ENCODE assay signal across 27 cellular contexts in genomic region chr6:127255286-127255685, GRCh38. TPM values are rescaled to one million over a fixed set of nuclear protein-coding genes. Genes with fewer than 3 reads are reported as not detected.
A peak's percentile ranks its signal among the peaks of the same experiment; 100 is the strongest.
DNase-seq lines count a peak whose midpoint lies in the region; ATAC-seq, FAIRE-seq and TF ChIP-seq lines count a peak whose summit lies in the region.
"Had no signal": no experiment of that assay in that cellular context is flagged by ENCODE, and none has a peak within 500 bp of the region (broad histone marks: within the 10 kb centered on the region; RNA-seq: fewer than 3 reads in every experiment).

No MANE protein-coding gene starts in this region.

- peak overlapping the region in 2 of 3 experiments; percentile 12 to 32; a peak in 3 of 6 replicates for H3K4me3 ChIP-seq in HepG2 (replicated peaks in 1 of 3; ENCODE audit: insufficient read depth in 1 of 3, low read depth in 2 of 3, low read length in 3 of 3)
- H3K4me3 ChIP-seq in right lobe of liver, result no peak overlapping the region
- H3K4me3 ChIP-seq in kidney (ENCODE audit: low read length in 2 of 2), result no peak overlapping the region
- H3K4me3 ChIP-seq: A549; BLaER1 treated with 17β-estradiol and CSF1 and Interleukin-3, amounts not matched to agents 10 nM and 100 nM; GM12878 had no signal

- POLR2A ChIA-PET in activated CD4-positive, alpha-beta T cell treated with anti-CD3 and anti-CD28 coated beads for 36 hours (lab: Charles Lee), result no interaction called here
- POLR2A ChIA-PET in HepG2 (lab: Yijun Ruan, JAX), result interaction anchor here (2.8 kb wide), 1 partner anchor 11 kb away, joined by 24 read pairs; the partner anchor contains the start of gene RNF146
- POLR2A ChIA-PET in CD4-positive, alpha-beta T cell (lab: Charles Lee), result no interaction called here

- H3K27me3 ChIP-seq in HepG2 (ENCODE audit: control insufficient read depth in 1 of 2, insufficient read depth in 2 of 2, low read length in 2 of 2) (no peaks in the 10 kb centered on the region), right lobe of liver (no peaks in the 10 kb centered on the region)
- H3K27me3 ChIP-seq in CD4-positive, alpha-beta T cell (ENCODE audit: control insufficient read depth, insufficient read depth, low read length), result no peaks in the 10 kb centered on the region
- H3K27me3 ChIP-seq: BLaER1 treated with 17β-estradiol and CSF1 and Interleukin-3, amounts not matched to agents 10 nM and 100 nM had no signal

- peak overlapping the region; percentile 62 for H3K4me2 ChIP-seq in HepG2 (ENCODE audit: low read depth, low read length)
- H3K4me2 ChIP-seq: A549; BLaER1 treated with 17β-estradiol and CSF1 and Interleukin-3, amounts not matched to agents 10 nM and 100 nM had no signal

- H3K27me3 Mint-ChIP-seq in activated CD4-positive, alpha-beta T cell treated with anti-CD3 and anti-CD28 coated beads, Interleukin-2, amount 10 ng/mL, durations not matched to agents 24 days and 14 days, result peaks cover 12% of the 10 kb centered on the region
- H3K27me3 Mint-ChIP-seq in activated CD4-positive, alpha-beta T cell treated with anti-CD3 and anti-CD28 coated beads for 36 hours, result peaks cover 6% of the 10 kb centered on the region
- H3K27me3 Mint-ChIP-seq in stimulated activated naive B cell treated with anti-CD40 and anti-IgM and Interleukin-4, amounts not matched to agents 10 μg/mL and 1 μg/mL and 100 μg/mL, for 72 hours, result peaks cover 11 to 12% of the 10 kb centered on the region in 2 donors
- H3K27me3 Mint-ChIP-seq in CD4-positive, alpha-beta T cell, result peaks cover 26% of the 10 kb centered on the region

- peak overlapping the region; percentile 67 for H2AFZ ChIP-seq in HepG2 (ENCODE audit: low read length)

- H3K9me3 Mint-ChIP-seq in activated CD4-positive, alpha-beta T cell treated with anti-CD3 and anti-CD28 coated beads, Interleukin-2, amount 10 ng/mL, durations not matched to agents 24 days and 14 days, result no peaks in the 10 kb centered on the region
- no peaks in the 10 kb centered on the region for H3K9me3 Mint-ChIP-seq in activated CD4-positive, alpha-beta T cell treated with anti-CD3 and anti-CD28 coated beads for 36 hours (ENCODE audit: low read depth)
- H3K9me3 Mint-ChIP-seq in stimulated activated naive B cell treated with anti-CD40 and anti-IgM and Interleukin-4, amounts not matched to agents 10 μg/mL and 1 μg/mL and 100 μg/mL, for 72 hours, result no peaks in the 10 kb centered on the region
- H3K9me3 Mint-ChIP-seq in CD4-positive, alpha-beta T cell, result no peaks in the 10 kb centered on the region
- H3K9me3 Mint-ChIP-seq: CD8-positive, alpha-beta memory T cell had no signal

- H3K27ac ChIP-seq in HepG2 (ENCODE audit: extremely low read length, insufficient read depth, low read length) (no peak overlapping the region), right lobe of liver (no peak overlapping the region), kidney (ENCODE audit: low read depth in 2 of 2, low read length in 2 of 2) (no peak overlapping the region)
- no peak overlapping the region for H3K27ac ChIP-seq in CD4-positive, alpha-beta T cell (ENCODE audit: low read depth, low read length)
- H3K27ac ChIP-seq: 22Rv1; A549; BLaER1 treated with 17β-estradiol and CSF1 and Interleukin-3, amounts not matched to agents 10 nM and 100 nM; C4-2B had no signal

- CTCF ChIA-PET in activated CD4-positive, alpha-beta T cell treated with anti-CD3 and anti-CD28 coated beads for 36 hours (lab: Charles Lee), result no interaction called here
- CTCF ChIA-PET in HepG2 (lab: Yijun Ruan, JAX; ENCODE audit: low intra/inter-chr PET ratio, low total read pairs), result no interaction called here
- CTCF ChIA-PET in CD4-positive, alpha-beta T cell (lab: Charles Lee), result interaction anchor here (0.8 kb wide), 1 partner anchor 11 kb away, joined by 3 read pairs; the partner anchor contains the start of gene RNF146

- H3K79me2 ChIP-seq in HepG2 (ENCODE audit: insufficient read depth, low read length), result no peaks in the 10 kb centered on the region

- H3K36me3 ChIP-seq in HepG2 (replicated peaks in 1 of 2; ENCODE audit: control insufficient read depth in 1 of 2, insufficient read depth in 2 of 2, low read length in 2 of 2) (no peaks in the 10 kb centered on the region), right lobe of liver (no peaks in the 10 kb centered on the region), kidney (ENCODE audit: control insufficient read depth in 1 of 2, insufficient read depth in 2 of 2, low read length in 2 of 2) (no peaks in the 10 kb centered on the region)
- H3K36me3 ChIP-seq: BLaER1 treated with 17β-estradiol and CSF1 and Interleukin-3, amounts not matched to agents 10 nM and 100 nM had no signal

- no peak for TF ChIP-seq RAD21 in HepG2 (CRISPR knock-in tag; IDR thresholded peaks at IDR 0.05)

- peak; percentile 35 for DNase-seq in activated CD4-positive, alpha-beta T cell treated with anti-CD3 and anti-CD28 coated beads, Interleukin-2, amount 10 ng/mL, durations not matched to agents 24 days and 14 days
- DNase-seq in activated CD4-positive, alpha-beta T cell treated with anti-CD3 and anti-CD28 coated beads for 36 hours, result no peak
- no peak for DNase-seq in HepG2 (ENCODE audit: low spot score)
- DNase-seq in right lobe of liver, result no peak
- DNase-seq in kidney, result peak; percentile 41
- DNase-seq in stimulated activated naive B cell treated with anti-CD40 and anti-IgM and Interleukin-4, amounts not matched to agents 10 μg/mL and 1 μg/mL and 100 μg/mL, for 72 hours, result no peak
- DNase-seq in hippocampal formation (lab: John Stamatoyannopoulos, UW), result no peak
- no peak for DNase-seq in CD4-positive, alpha-beta T cell
- DNase-seq: AML-193; CD4-positive, alpha-beta memory T cell; CD8-positive, alpha-beta memory T cell; COR-L47; DMS 273 treated with DMSO at 0.1 percent for 48 hours; DMS153; DMS79; DND-41; EL; GDM1 had no signal

- H3K36me3 Mint-ChIP-seq in activated CD4-positive, alpha-beta T cell treated with anti-CD3 and anti-CD28 coated beads, Interleukin-2, amount 10 ng/mL, durations not matched to agents 24 days and 14 days (ENCODE audit: low read depth), result no peaks in the 10 kb centered on the region
- H3K36me3 Mint-ChIP-seq in activated CD4-positive, alpha-beta T cell treated with anti-CD3 and anti-CD28 coated beads for 36 hours (ENCODE audit: low read depth), result no peaks in the 10 kb centered on the region
- H3K36me3 Mint-ChIP-seq in stimulated activated naive B cell treated with anti-CD40 and anti-IgM and Interleukin-4, amounts not matched to agents 10 μg/mL and 1 μg/mL and 100 μg/mL, for 72 hours, result no peaks in the 10 kb centered on the region
- H3K36me3 Mint-ChIP-seq in CD4-positive, alpha-beta T cell (ENCODE audit: low read depth), result no peaks in the 10 kb centered on the region
- H3K36me3 Mint-ChIP-seq: CD4-positive, alpha-beta memory T cell; CD8-positive, alpha-beta memory T cell had no signal

- in situ Hi-C loops in HepG2 (cut with HindIII; ENCODE audit: extremely low pct_ligation_motif_present, low pct_unique_long_range_greater_than_20kb), result no loop called here

- TF ChIP-seq EP300 in HepG2 (IDR thresholded peaks at IDR 0.05; ENCODE audit: low read depth in 2 of 2, low read length in 2 of 2) (no peak), HepG2 (CRISPR knock-in tag; IDR thresholded peaks at IDR 0.05; ENCODE audit: borderline replicate concordance) (no peak)

- H3K9me3 ChIP-seq in HepG2 (ENCODE audit: low read length), result no peaks in the 10 kb centered on the region
- H3K9me3 ChIP-seq in right lobe of liver, result no peaks in the 10 kb centered on the region
- no peaks in the 10 kb centered on the region for H3K9me3 ChIP-seq in kidney (ENCODE audit: control insufficient read depth in 1 of 2, low read length in 2 of 2)
- H3K9me3 ChIP-seq in CD4-positive, alpha-beta T cell (ENCODE audit: control insufficient read depth, low read length), result no peaks in the 10 kb centered on the region
- H3K9me3 ChIP-seq: A549; BLaER1 treated with 17β-estradiol and CSF1 and Interleukin-3, amounts not matched to agents 10 nM and 100 nM had no signal

- 8% methylated on average over 6 of the region's 6 CpGs for WGBS in HepG2 (ENCODE audit: low lambda C conversion rate)
- no CpG with 5 or more reads among the region's 6 CpGs for WGBS in right lobe of liver (ENCODE audit: insufficient coverage, low coverage, low lambda C conversion rate, missing lambda C conversion rate)

- H3K27ac Mint-ChIP-seq in activated CD4-positive, alpha-beta T cell treated with anti-CD3 and anti-CD28 coated beads, Interleukin-2, amount 10 ng/mL, durations not matched to agents 24 days and 14 days, result no peak overlapping the region
- no peak overlapping the region for H3K27ac Mint-ChIP-seq in activated CD4-positive, alpha-beta T cell treated with anti-CD3 and anti-CD28 coated beads for 36 hours
- peak overlapping the region; percentile 22 for H3K27ac Mint-ChIP-seq in stimulated activated naive B cell treated with anti-CD40 and anti-IgM and Interleukin-4, amounts not matched to agents 10 μg/mL and 1 μg/mL and 100 μg/mL, for 72 hours
- no peak overlapping the region for H3K27ac Mint-ChIP-seq in CD4-positive, alpha-beta T cell
- H3K27ac Mint-ChIP-seq: B cell; CD4-positive, alpha-beta memory T cell had no signal

- BruUV-seq in HepG2 (replicated peaks; lab: Mats Ljungman, UMichigan), result no TSS peak

- intact Hi-C loops in activated CD4-positive, alpha-beta T cell treated with anti-CD3 and anti-CD28 coated beads, Interleukin-2, amount 10 ng/mL, durations not matched to agents 24 days and 14 days (cut with micrococcal nuclease), result no loop called here
- intact Hi-C loops in activated CD4-positive, alpha-beta T cell treated with anti-CD3 and anti-CD28 coated beads for 36 hours (cut with DNase I, micrococcal nuclease), result no loop called here
- intact Hi-C loops in HepG2 (cut with micrococcal nuclease; ENCODE audit: unreplicated experiment) (no loop called here), right lobe of liver (cut with DNase I) (no loop called here), kidney (cut with DNase I) (no loop called here)
- intact Hi-C loops in CD4-positive, alpha-beta T cell (cut with DNase I, micrococcal nuclease), result no loop called here

- no peak overlapping the region for H3K4me3 Mint-ChIP-seq in activated CD4-positive, alpha-beta T cell treated with anti-CD3 and anti-CD28 coated beads, Interleukin-2, amount 10 ng/mL, durations not matched to agents 24 days and 14 days
- no peak overlapping the region for H3K4me3 Mint-ChIP-seq in activated CD4-positive, alpha-beta T cell treated with anti-CD3 and anti-CD28 coated beads for 36 hours
- H3K4me3 Mint-ChIP-seq in stimulated activated naive B cell treated with anti-CD40 and anti-IgM and Interleukin-4, amounts not matched to agents 10 μg/mL and 1 μg/mL and 100 μg/mL, for 72 hours, result no peak overlapping the region
- H3K4me3 Mint-ChIP-seq in CD4-positive, alpha-beta T cell, result no peak overlapping the region
- H3K4me3 Mint-ChIP-seq: B cell; CD4-positive, alpha-beta memory T cell; CD8-positive, alpha-beta memory T cell had no signal

- TF ChIP-seq POLR2A in HepG2 (IDR thresholded peaks at IDR 0.05; ENCODE audit: insufficient read depth in 1 of 2, low read depth in 2 of 2, low read length in 2 of 2), result no peak
- TF ChIP-seq POLR2A in right lobe of liver (IDR thresholded peaks at IDR 0.05), result no peak

- TF ChIP-seq CTCF in HepG2 (CRISPR knock-in tag; IDR thresholded peaks at IDR 0.05) (no peak), right lobe of liver (IDR thresholded peaks at IDR 0.05) (no peak), kidney (IDR thresholded peaks at IDR 0.05; ENCODE audit: borderline replicate concordance, extremely low read depth, insufficient read depth) (no peak)
- no peak for TF ChIP-seq CTCF in CD4-positive, alpha-beta T cell (IDR thresholded peaks at IDR 0.05)

- no peaks in the 10 kb centered on the region for H3K4me1 Mint-ChIP-seq in activated CD4-positive, alpha-beta T cell treated with anti-CD3 and anti-CD28 coated beads, Interleukin-2, amount 10 ng/mL, durations not matched to agents 24 days and 14 days
- H3K4me1 Mint-ChIP-seq in activated CD4-positive, alpha-beta T cell treated with anti-CD3 and anti-CD28 coated beads for 36 hours, result no peaks in the 10 kb centered on the region
- no peaks in the 10 kb centered on the region for H3K4me1 Mint-ChIP-seq in stimulated activated naive B cell treated with anti-CD40 and anti-IgM and Interleukin-4, amounts not matched to agents 10 μg/mL and 1 μg/mL and 100 μg/mL, for 72 hours
- H3K4me1 Mint-ChIP-seq in CD4-positive, alpha-beta T cell (ENCODE audit: low read depth), result no peaks in the 10 kb centered on the region
- H3K4me1 Mint-ChIP-seq: B cell; CD4-positive, alpha-beta memory T cell; CD8-positive, alpha-beta memory T cell had no signal

- FAIRE-seq in HepG2 (lab: Jason Lieb, UNC) (no peak), kidney (lab: Jason Lieb, UNC) (no peak)
- FAIRE-seq: A549, GM12878, GM12892, GM18507, GM19239 had no signal

- H3K9ac ChIP-seq in HepG2 (ENCODE audit: insufficient read depth, low read depth, low read length) (no peak overlapping the region), kidney (ENCODE audit: low read length in 2 of 2) (no peak overlapping the region)
- H3K9ac ChIP-seq: BLaER1 treated with 17β-estradiol and CSF1 and Interleukin-3, amounts not matched to agents 10 nM and 100 nM had no signal

- ATAC-seq in activated CD4-positive, alpha-beta T cell treated with anti-CD3 and anti-CD28 coated beads for 36 hours, result no peak
- ATAC-seq in HepG2 (peak; percentile 36; the same call in 2 of the 3 replicates), right lobe of liver (no peak)
- ATAC-seq in stimulated activated naive B cell treated with anti-CD40 and anti-IgM and Interleukin-4, amounts not matched to agents 10 μg/mL and 1 μg/mL and 100 μg/mL, for 72 hours (replicated peaks), result no peak
- no peak for ATAC-seq in CD4-positive, alpha-beta T cell (ENCODE audit: poor library complexity)
- ATAC-seq: A549, GM12878 had no signal

- H4K20me1 ChIP-seq in HepG2 (ENCODE audit: insufficient read depth, low read length), result no peaks in the 10 kb centered on the region
- H4K20me1 ChIP-seq: BLaER1 treated with 17β-estradiol and CSF1 and Interleukin-3, amounts not matched to agents 10 nM and 100 nM had no signal

- no peaks in the 10 kb centered on the region for H3K4me1 ChIP-seq in HepG2 (ENCODE audit: insufficient read depth, low read length)
- no peaks in the 10 kb centered on the region for H3K4me1 ChIP-seq in right lobe of liver
- no peaks in the 10 kb centered on the region for H3K4me1 ChIP-seq in kidney (ENCODE audit: control insufficient read depth in 1 of 2, insufficient read depth in 1 of 2, low read depth in 1 of 2, low read length in 2 of 2)
- H3K4me1 ChIP-seq: A549; BLaER1 treated with 17β-estradiol and CSF1 and Interleukin-3, amounts not matched to agents 10 nM and 100 nM had no signal

RNA-seq across cellular contexts. Expression of gene RNF146, which starts 11.4 kb away (rescaled TPM):
- total RNA-seq in activated CD4-positive, alpha-beta T cell treated with anti-CD3 and anti-CD28 coated beads, Interleukin-2, amount 10 ng/mL, durations not matched to agents 24 days and 14 days, result 16.7 and 18.4 TPM in 2 replicates
- 10 to 100 TPM; 14.2 to 14.4 TPM for total RNA-seq in activated CD4-positive, alpha-beta T cell treated with anti-CD3 and anti-CD28 coated beads for 36 hours
- total RNA-seq in HepG2 (2016; rRNA removed; fragmentation: Illumina TruSeq; extraction: Trizol), result 18.8 and 22.2 TPM in 2 replicates
- 4.7 and 5.0 TPM in 2 replicates for total RNA-seq in HepG2 (2016; cell fraction: cytosol; rRNA removed; fragmentation: Illumina TruSeq; extraction: Trizol; ENCODE audit: low read depth)
- total RNA-seq in HepG2 (2016; cell fraction: insoluble cytoplasmic fraction; rRNA removed; fragmentation: Illumina TruSeq; extraction: Trizol), result 19.1 and 22.6 TPM in 2 replicates
- 10.8 and 12.9 TPM in 2 replicates for total RNA-seq in HepG2 (2016; cell fraction: membrane; rRNA removed; fragmentation: Illumina TruSeq; extraction: Trizol)
- 32.3 and 33.0 TPM in 2 replicates for total RNA-seq in HepG2 (2016; cell fraction: nucleus; rRNA removed; fragmentation: Illumina TruSeq; extraction: Trizol)
- polyA plus RNA-seq in HepG2 (2011; rRNA removed), result 27.6 and 28.1 TPM in 2 replicates
- polyA plus RNA-seq in HepG2 (2011; cell fraction: cytosol; rRNA removed), result 9.8 and 15.1 TPM in 2 replicates
- 43.6 and 59.3 TPM in 2 replicates for polyA plus RNA-seq in HepG2 (2011; cell fraction: nucleus; rRNA removed)
- polyA plus RNA-seq in HepG2 (2012), result 23.1 and 25.4 TPM in 2 replicates
- polyA plus RNA-seq in HepG2 (2016; cell fraction: cytosol; fragmentation: Illumina TruSeq; extraction: Trizol; ENCODE audit: low read depth), result 1.9 and 2.4 TPM in 2 replicates
- polyA plus RNA-seq in HepG2 (2016; cell fraction: insoluble cytoplasmic fraction; fragmentation: Illumina TruSeq; extraction: Trizol; ENCODE audit: low read depth), result 24.7 and 26.9 TPM in 2 replicates
- 6.4 and 7.8 TPM in 2 replicates for polyA plus RNA-seq in HepG2 (2016; cell fraction: membrane; fragmentation: Illumina TruSeq; extraction: Trizol; ENCODE audit: low read depth)
- 45.3 and 49.8 TPM in 2 replicates for polyA plus RNA-seq in HepG2 (2016; cell fraction: nucleus; fragmentation: Illumina TruSeq; extraction: Trizol; ENCODE audit: insufficient read depth, low read depth)
- polyA minus RNA-seq in HepG2 (2011; rRNA and poly(A)+ RNA removed; ENCODE audit: low replicate concordance), result 8.2 and 13.6 TPM in 2 replicates
- 13.3 and 13.5 TPM in 2 replicates for polyA minus RNA-seq in HepG2 (2011; cell fraction: cytosol; rRNA and poly(A)+ RNA removed)
- 60.1 and 87.3 TPM in 2 replicates for polyA minus RNA-seq in HepG2 (2011; cell fraction: nucleus; rRNA and poly(A)+ RNA removed)
- 10 to 100 TPM; 12.8 to 19.5 (median 14.9) TPM for total RNA-seq in right lobe of liver
- 47.5 TPM for total RNA-seq in kidney
- polyA plus RNA-seq in kidney (ENCODE audit: insufficient read depth, low read depth, low replicate concordance), result 36.1 TPM
- total RNA-seq in CD4-positive, alpha-beta T cell, result 10 to 100 TPM; 12.5 to 14.1 TPM

Comparison
In these comparisons a context has a peak if more than half of its experiments do, and no peak if none do; other contexts are left out.
1. DNase-seq: peak in activated CD4-positive, alpha-beta T cell treated with anti-CD3 and anti-CD28 coated beads, Interleukin-2, amount 10 ng/mL, durations not matched to agents 24 days and 14 days (single experiment) and kidney (single experiment); none in activated CD4-positive, alpha-beta T cell treated with anti-CD3 and anti-CD28 coated beads for 36 hours (single experiment), HepG2 (single experiment), right lobe of liver (0 of 3), stimulated activated naive B cell treated with anti-CD40 and anti-IgM and Interleukin-4, amounts not matched to agents 10 μg/mL and 1 μg/mL and 100 μg/mL, for 72 hours (single experiment), hippocampal formation (0 of 2) and CD4-positive, alpha-beta T cell (0 of 10).
2. H3K4me3 ChIP-seq: peak in HepG2 (2 of 3); none in right lobe of liver (0 of 3) and kidney (0 of 2).